ENCODE assay signal across 8 cellular contexts in genomic region chr14:54773171-54774006, GRCh38.
DNase-seq lines count a peak whose midpoint lies in the region; TF ChIP-seq lines count a peak whose summit lies in the region.

No MANE protein-coding gene starts in this region.

- peaks cover 7% of the 10 kb centered on the region for H3K4me1 ChIP-seq in BE2C
- peaks cover 5% of the 10 kb centered on the region for H3K4me1 ChIP-seq in NT2/D1 (ENCODE audit: insufficient read depth, insufficient read length)
- peaks cover 4 to 7% of the 10 kb centered on the region in 2 donors for H3K4me1 ChIP-seq in esophagus (ENCODE audit: control insufficient read depth in 2 of 2, insufficient read depth in 2 of 2, low read length in 1 of 2)
- peaks cover 13% of the 10 kb centered on the region for H3K4me1 ChIP-seq in mucosa of stomach (ENCODE audit: control insufficient read depth, insufficient read depth, low read length)

- peak overlapping the region; percentile 49 for H3K4me3 ChIP-seq in BE2C (ENCODE audit: low read depth, low read length)
- H3K4me3 ChIP-seq in NT2/D1 (ENCODE audit: insufficient read length, low read depth): no peak overlapping the region
- no peak overlapping the region for H3K4me3 ChIP-seq in esophagus (ENCODE audit: low read depth in 1 of 2, low read length in 2 of 2)
- no peak overlapping the region for H3K4me3 ChIP-seq in mucosa of stomach (ENCODE audit: low read length)

- H3K36me3 ChIP-seq in BE2C (no peaks in the 10 kb centered on the region), NT2/D1 (ENCODE audit: insufficient read depth, insufficient read length, low read length) (peaks cover 70% of the 10 kb centered on the region), esophagus (ENCODE audit: control insufficient read depth in 2 of 2, insufficient read depth in 2 of 2, low read length in 1 of 2) (no peaks in the 10 kb centered on the region), mucosa of stomach (ENCODE audit: control insufficient read depth, insufficient read depth, low read length) (no peaks in the 10 kb centered on the region)

- H3K27ac ChIP-seq in esophagus (ENCODE audit: low read depth in 2 of 2, low read length in 1 of 2): peak overlapping the region; percentile 71 to 82

- DNase-seq in BE2C (peak; percentile 89), GM19240 (ENCODE audit: insufficient read length, low spot score) (peak; percentile 80), HS-27A (ENCODE audit: low read depth) (peak; percentile 99), NT2/D1 (ENCODE audit: low read depth, low spot score) (peak; percentile 87), activated T-cell treated with anti-CD3 and anti-CD28 coated beads for 4 hours (peak; percentile 41)
- peak; percentile 53 for DNase-seq in stimulated activated CD8-positive, alpha-beta memory T cell treated with anti-CD3 and anti-CD28 coated beads, Interleukin-7, amount 100 ng/mL, for 24 hours (ENCODE audit: low read depth)

- H3K9me3 ChIP-seq in BE2C: no peaks in the 10 kb centered on the region
- H3K9me3 ChIP-seq in NT2/D1 (ENCODE audit: insufficient read depth, low read length): no peaks in the 10 kb centered on the region
- H3K9me3 ChIP-seq in esophagus (ENCODE audit: control insufficient read depth in 2 of 2, insufficient read depth in 1 of 2, low read depth in 1 of 2, low read length in 1 of 2): no peaks in the 10 kb centered on the region
- no peaks in the 10 kb centered on the region for H3K9me3 ChIP-seq in mucosa of stomach (ENCODE audit: control insufficient read depth, low read length)

- H3K27me3 ChIP-seq in BE2C (no peaks in the 10 kb centered on the region), NT2/D1 (ENCODE audit: insufficient read depth, insufficient read length) (no peaks in the 10 kb centered on the region), esophagus (ENCODE audit: control insufficient read depth in 1 of 2, insufficient read depth in 2 of 2, low read length in 2 of 2) (no peaks in the 10 kb centered on the region), mucosa of stomach (ENCODE audit: control insufficient read depth, insufficient read depth, low read length) (no peaks in the 10 kb centered on the region)

- peak; percentile 75 for TF ChIP-seq CTCF in BE2C (IDR thresholded peaks at IDR 0.05; ENCODE audit: low read depth, low read length)

- H3K9ac ChIP-seq in NT2/D1 (ENCODE audit: insufficient read length, low read depth): no peak overlapping the region
- peak overlapping the region; percentile 32 for H3K9ac ChIP-seq in mucosa of stomach (ENCODE audit: low read length)

- WGBS in esophagus, 2 donors: 13 to 15% methylated on average over 19 of the region's 19 CpGs

Comparison
In these comparisons a context has a peak if more than half of its experiments do, and no peak if none do; other contexts are left out.
1. DNase-seq: peak in every context shown above with its lines; median percentile 99 in HS-27A; 89 in BE2C; 87 in NT2/D1; 80 in GM19240; 53 in stimulated activated CD8-positive, alpha-beta memory T cell treated with anti-CD3 and anti-CD28 coated beads, Interleukin-7, amount 100 ng/mL, for 24 hours; 41 in activated T-cell treated with anti-CD3 and anti-CD28 coated beads for 4 hours.